ENCODE assay signal across 25 cellular contexts in the genomic region with DNA sequence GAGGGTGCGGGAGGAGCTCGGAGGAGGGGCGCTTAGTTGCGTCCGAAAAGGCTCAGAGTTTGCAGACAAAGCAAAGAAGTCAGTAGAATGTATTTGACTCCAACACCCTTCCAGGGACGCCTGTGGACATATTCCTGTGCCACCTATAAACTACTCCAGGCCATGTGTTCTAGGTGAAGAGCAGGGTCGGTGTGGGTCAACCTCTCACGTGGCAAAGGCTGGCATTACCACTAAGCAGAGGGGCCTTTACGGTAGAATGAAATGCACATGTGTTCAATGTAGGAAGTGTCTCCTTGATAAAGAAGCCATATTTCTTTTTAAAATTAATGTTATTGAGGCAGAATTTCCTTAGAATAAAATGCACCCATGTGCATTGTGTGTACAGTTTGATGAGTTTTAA.
"Had no signal": no experiment of that assay in that cellular context is flagged by ENCODE, and none has a peak within 500 bp of the region (broad histone marks: within the 10 kb centered on the region; RNA-seq: fewer than 3 reads in every experiment).

No MANE protein-coding gene starts in this region.

- H3K27ac Mint-ChIP-seq: natural killer cell; stimulated activated memory B cell treated with anti-CD40 and anti-IgM and Interleukin-4, amounts not matched to agents 10 μg/mL and 1 μg/mL and 100 μg/mL, for 72 hours; stimulated activated naive CD8-positive, alpha-beta T cell treated with anti-CD3 and anti-CD28 coated beads, Interleukin-15, amount 100 ng/mL, for 72 hours; type B pancreatic cell had no signal

- DNase-seq: heart right ventricle; kidney glomerular epithelial cell; left cardiac atrium; lower lobe of right lung; mammary epithelial cell; mesenchymal stem cell; natural killer cell; pancreas; posterior cingulate gyrus; right lobe of liver; stimulated activated CD4-positive, alpha-beta T cell treated with anti-CD3 and anti-CD28 coated beads, Interleukin-1b, Interleukin-23, amount 100 ng/mL, for 48 hours; stimulated activated CD4-positive, alpha-beta T cell treated with anti-CD3 and anti-CD28 coated beads, Interleukin-2, amount 100 ng/mL, for 48 hours; stimulated activated CD4-positive, alpha-beta T cell treated with anti-CD3 and anti-CD28 coated beads, Interleukin-4, amount 100 ng/mL, for 4 hours; stimulated activated CD8-positive, alpha-beta memory T cell treated with anti-CD3 and anti-CD28 coated beads, Interleukin-4, amount 100 ng/mL, for 48 hours; stimulated activated naive CD4-positive, alpha-beta T cell treated with Interleukin-2 at 50 U/mL for 16 hours; stimulated activated naive CD8-positive, alpha-beta T cell treated with anti-CD3 and anti-CD28 coated beads, Interleukin-15, amount 100 ng/mL, for 72 hours; substantia nigra; uterus had no signal

- H3K4me3 ChIP-seq: heart right ventricle, hepatocyte, lower lobe of right lung, pancreas, prostate gland, right lobe of liver, smooth muscle cell, tibial nerve, uterus had no signal

- H3K27me3 Mint-ChIP-seq: stimulated activated memory B cell treated with anti-CD40 and anti-IgM and Interleukin-4, amounts not matched to agents 10 μg/mL and 1 μg/mL and 100 μg/mL, for 72 hours; stimulated activated naive CD8-positive, alpha-beta T cell treated with anti-CD3 and anti-CD28 coated beads, Interleukin-15, amount 100 ng/mL, for 72 hours; type B pancreatic cell had no signal

- H3K36me3 Mint-ChIP-seq: natural killer cell had no signal

- H3K9me3 Mint-ChIP-seq: natural killer cell; stimulated activated memory B cell treated with anti-CD40 and anti-IgM and Interleukin-4, amounts not matched to agents 10 μg/mL and 1 μg/mL and 100 μg/mL, for 72 hours; stimulated activated naive CD8-positive, alpha-beta T cell treated with anti-CD3 and anti-CD28 coated beads, Interleukin-15, amount 100 ng/mL, for 72 hours; type B pancreatic cell had no signal

- ATAC-seq: heart right ventricle; left cardiac atrium; left lobe of liver; lower lobe of right lung; natural killer cell; pancreas; right lobe of liver; stimulated activated memory B cell treated with anti-CD40 and anti-IgM and Interleukin-4, amounts not matched to agents 10 μg/mL and 1 μg/mL and 100 μg/mL, for 72 hours; stimulated activated naive CD8-positive, alpha-beta T cell treated with anti-CD3 and anti-CD28 coated beads, Interleukin-15, amount 100 ng/mL, for 72 hours had no signal

- H3K4me1 ChIP-seq: lower lobe of right lung, pancreas, prostate gland, tibial nerve, uterus had no signal

- H3K4me3 Mint-ChIP-seq: natural killer cell; stimulated activated memory B cell treated with anti-CD40 and anti-IgM and Interleukin-4, amounts not matched to agents 10 μg/mL and 1 μg/mL and 100 μg/mL, for 72 hours; stimulated activated naive CD8-positive, alpha-beta T cell treated with anti-CD3 and anti-CD28 coated beads, Interleukin-15, amount 100 ng/mL, for 72 hours; type B pancreatic cell had no signal

- H3K27ac ChIP-seq: heart right ventricle, hepatocyte, lower lobe of right lung, pancreas, prostate gland, right lobe of liver, tibial nerve, uterus had no signal

- H3K27me3 ChIP-seq: heart right ventricle, hepatocyte, pancreas, right lobe of liver, tibial nerve, uterus had no signal

- H3K9me3 ChIP-seq: heart right ventricle, lower lobe of right lung, pancreas, prostate gland, right lobe of liver, tibial nerve, uterus had no signal

- H3K4me1 Mint-ChIP-seq: natural killer cell; stimulated activated memory B cell treated with anti-CD40 and anti-IgM and Interleukin-4, amounts not matched to agents 10 μg/mL and 1 μg/mL and 100 μg/mL, for 72 hours; stimulated activated naive CD8-positive, alpha-beta T cell treated with anti-CD3 and anti-CD28 coated beads, Interleukin-15, amount 100 ng/mL, for 72 hours had no signal

- H3K36me3 ChIP-seq: prostate gland, uterus had no signal
